ENCODE assay signal across 8 cellular contexts in the genomic region with DNA sequence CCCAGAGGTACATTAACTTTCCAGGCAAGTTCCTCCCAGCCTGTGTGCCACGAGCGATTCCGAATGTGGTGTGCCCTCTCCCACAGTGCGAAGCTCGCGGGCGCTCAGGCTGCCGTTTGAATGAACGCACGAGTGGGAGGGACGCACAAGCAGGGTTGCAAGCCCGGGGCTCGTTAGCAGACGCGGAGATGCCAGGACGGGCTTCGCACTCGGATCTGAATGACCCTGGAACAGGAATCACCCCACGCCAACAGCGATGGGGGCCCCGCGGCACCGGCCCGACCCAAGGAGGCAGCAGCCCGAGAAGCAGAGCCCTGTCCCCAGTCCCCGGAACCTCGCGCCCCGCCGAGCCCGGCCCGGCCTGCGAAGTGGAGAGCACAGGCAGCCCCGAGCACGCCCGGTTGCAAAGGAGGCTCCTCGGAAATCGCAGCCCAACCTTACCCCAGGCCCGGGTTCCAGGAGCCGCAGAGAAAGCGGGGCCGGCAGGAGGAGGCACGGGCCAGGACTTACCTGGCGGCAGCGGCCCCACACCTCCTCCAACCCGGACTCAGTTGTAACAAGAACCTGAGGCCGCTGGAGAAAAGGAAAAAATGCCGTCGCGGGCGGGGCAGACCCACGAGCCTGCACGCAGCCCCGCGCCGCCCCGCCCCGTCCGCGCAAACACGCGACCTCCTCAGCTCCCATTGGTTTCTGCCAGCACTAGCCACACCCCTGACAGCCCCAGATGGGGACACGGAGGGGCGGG. TPM values are rescaled to one million over a fixed set of nuclear protein-coding genes. Genes with fewer than 3 reads are reported as not detected.
A peak's percentile ranks its signal among the peaks of the same experiment; 100 is the strongest.
DNase-seq lines count a peak whose midpoint lies in the region; ATAC-seq and TF ChIP-seq lines count a peak whose summit lies in the region.

A gene with protein sequence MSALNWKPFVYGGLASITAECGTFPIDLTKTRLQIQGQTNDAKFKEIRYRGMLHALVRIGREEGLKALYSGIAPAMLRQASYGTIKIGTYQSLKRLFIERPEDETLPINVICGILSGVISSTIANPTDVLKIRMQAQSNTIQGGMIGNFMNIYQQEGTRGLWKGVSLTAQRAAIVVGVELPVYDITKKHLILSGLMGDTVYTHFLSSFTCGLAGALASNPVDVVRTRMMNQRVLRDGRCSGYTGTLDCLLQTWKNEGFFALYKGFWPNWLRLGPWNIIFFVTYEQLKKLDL (minus strand): TSS at position 584 of the 745 bp plus-strand sequence. CDS start 6,948 bp downstream, outside the sequence.

- no peaks in the 10 kb centered on the region for H3K9me3 ChIP-seq in lung (ENCODE audit: control insufficient read depth in 2 of 2, insufficient read depth in 1 of 2, low read length in 1 of 2)

- H3K4me3 ChIP-seq in lung: peak within 1 kb of the TSS; percentile 71

- peak; percentile 94 for DNase-seq in CD1c-positive myeloid dendritic cell (ENCODE audit: extremely low spot score)
- DNase-seq in NK-92 (lab: John Stamatoyannopoulos, UW; ENCODE audit: unreplicated experiment): peak; percentile 41
- DNase-seq in activated CD8-positive, alpha-beta memory T cell treated with anti-CD3 and anti-CD28 coated beads for 1 hour (ENCODE audit: extremely low read depth in 1 of 2, low read depth in 1 of 2): peak; percentile 82 to 87
- DNase-seq in effector CD4-positive, alpha-beta T cell: peak; percentile 89
- DNase-seq in lung (ENCODE audit: low spot score): peak; percentile 96
- DNase-seq in stimulated activated CD4-positive, alpha-beta T cell treated with anti-CD3 and anti-CD28 coated beads, TNF-alpha, amount 100 ng/mL, for 4 hours (ENCODE audit: low read depth in 3 of 3): peak; percentile 83 to 85 (median 84)

- TF ChIP-seq CTCF in lung (IDR thresholded peaks at IDR 0.05; ENCODE audit: control extremely low read depth, extremely low read depth): no peak

- no peaks in the 10 kb centered on the region for H3K36me3 ChIP-seq in lung (ENCODE audit: control insufficient read depth in 2 of 2, insufficient read depth in 2 of 2, low read length in 2 of 2)

- no peaks in the 10 kb centered on the region for H3K27me3 ChIP-seq in lung (ENCODE audit: control insufficient read depth, insufficient read depth)

- H3K27ac ChIP-seq in lung (ENCODE audit: low read depth in 1 of 2, low read length in 1 of 2): peak within 1 kb of the TSS; percentile 94 to 96

- H3K4me1 ChIP-seq in lung (ENCODE audit: control insufficient read depth in 2 of 2, insufficient read depth in 2 of 2, low read length in 2 of 2): peaks cover 2 to 3% of the 10 kb centered on the region in 2 donors

- ATAC-seq in GM19395 (IDR thresholded peaks at IDR 0.05; ENCODE audit: unreplicated experiment) (peak; percentile 92), HG03565 (IDR thresholded peaks at IDR 0.05; ENCODE audit: unreplicated experiment) (peak; percentile 75), lung (ENCODE audit: insufficient read depth, low FRiP score) (peak; percentile 95)

- 0% methylated on average over 62 to 64 of the region's 64 CpGs for WGBS in lung, 2 donors

RNA-seq across cellular contexts. Expression of the gene that starts here (rescaled TPM):
- total RNA-seq in lung: 10 to 100 TPM; 13.0 to 24.3 TPM
- 1 to 10 TPM; 7.3 to 7.4 TPM for polyA plus RNA-seq in lung

Comparison
In these comparisons a context has a peak if more than half of its experiments do, and no peak if none do; other contexts are left out.
1. Peak in every context shown above with its lines: DNase-seq, ATAC-seq, H3K4me3 ChIP-seq and H3K27ac ChIP-seq.
2. DNase-seq: peak in every context shown above with its lines; median percentile 96 in lung; 94 in CD1c-positive myeloid dendritic cell; 89 in effector CD4-positive, alpha-beta T cell; 84 in activated CD8-positive, alpha-beta memory T cell treated with anti-CD3 and anti-CD28 coated beads for 1 hour; 84 in stimulated activated CD4-positive, alpha-beta T cell treated with anti-CD3 and anti-CD28 coated beads, TNF-alpha, amount 100 ng/mL, for 4 hours; 41 in NK-92.